Comparison of ENCODE assay signal across 17 cellular contexts in the genomic region with DNA sequence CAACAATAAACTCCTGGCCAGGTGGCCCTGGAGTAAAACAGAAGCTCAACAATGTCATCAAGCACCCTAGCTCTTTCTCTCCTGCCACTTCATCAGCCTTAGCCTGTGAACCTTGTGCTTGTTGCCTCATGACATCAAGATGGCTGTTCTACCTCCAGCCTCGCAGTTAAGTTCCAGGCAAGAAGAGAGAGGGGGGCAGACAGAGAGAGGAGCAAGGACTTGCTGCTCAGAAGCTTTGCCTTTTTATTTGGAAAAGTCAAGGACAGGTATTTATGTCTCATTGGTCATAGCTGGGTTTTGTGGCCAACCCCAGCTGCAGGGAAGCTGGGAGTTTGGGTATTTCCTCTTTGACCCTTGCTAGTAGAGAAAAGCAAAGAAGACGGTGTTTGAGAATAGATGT.
DNase-seq lines count a peak whose midpoint lies in the region; ATAC-seq and TF ChIP-seq lines count a peak whose summit lies in the region.
"Had no signal": no experiment of that assay in that cellular context is flagged by ENCODE, and none has a peak within 500 bp of the region (broad histone marks: within the 10 kb centered on the region; RNA-seq: fewer than 3 reads in every experiment).

No MANE protein-coding gene starts in this region.

- POLR2A ChIA-PET in Panc1 (lab: Charles Lee): interaction anchor here (0.8 kb wide), 1 partner anchor 18 kb away, joined by 3 read pairs; no protein-coding TSS in a partner anchor

- DNase-seq in DMS53 treated with DMSO at 0.1 percent for 48 hours (lab: John Stamatoyannopoulos, UW; ENCODE audit: unreplicated experiment): peak; percentile 35
- DNase-seq in Panc1 (ENCODE audit: low read depth, low spot score): no peak
- DNase-seq in foreskin keratinocyte: no peak
- no peak for DNase-seq in glomerular visceral epithelial cell (ENCODE audit: extremely low spot score)
- no peak for DNase-seq in hypothalamus (lab: John Stamatoyannopoulos, UW)
- no peak for DNase-seq in NCI-H146 treated with DMSO at 0.1 percent for 48 hours (lab: John Stamatoyannopoulos, UW; ENCODE audit: unreplicated experiment)
- DNase-seq: C1 segment of cervical spinal cord; Calu3; CD4-positive, alpha-beta memory T cell; COR-L47; DMS79; EL; GDM1; GM23248; H9 had no signal

- H3K9me3 ChIP-seq in Panc1 (ENCODE audit: control insufficient read depth, insufficient read depth, low read depth, low read length): no peaks in the 10 kb centered on the region; the same call in 1 of the 2 replicates

- H3K4me3 ChIP-seq in Panc1 (ENCODE audit: low read depth in 2 of 2, low read length in 2 of 2): no peak overlapping the region
- H3K4me3 ChIP-seq: GM12878, GM23248 had no signal

- CTCF ChIA-PET in Panc1 (lab: Charles Lee): no interaction called here

- intact Hi-C loops in Panc1 (cut with micrococcal nuclease; ENCODE audit: unreplicated experiment): no loop called here

- H3K4me1 ChIP-seq in Panc1 (ENCODE audit: control insufficient read depth, insufficient read depth, low read length): peaks cover 10% of the 10 kb centered on the region
- peaks cover 24% of the 10 kb centered on the region for H3K4me1 ChIP-seq in foreskin keratinocyte

- H3K27me3 ChIP-seq in Panc1 (ENCODE audit: control insufficient read depth, insufficient read depth, low read length) (no peaks in the 10 kb centered on the region), foreskin keratinocyte (no peaks in the 10 kb centered on the region)

- no peaks in the 10 kb centered on the region for H3K36me3 ChIP-seq in Panc1 (ENCODE audit: control insufficient read depth, insufficient read depth, low read length)

- ATAC-seq in Panc1 (no peak), foreskin keratinocyte (no peak)
- ATAC-seq: GM12878, HCT116 had no signal

- in situ Hi-C loops in Panc1 (cut with HindIII; ENCODE audit: low pct_unique_long_range_greater_than_20kb, low sequenced_read_pairs): no loop called here

- TF ChIP-seq CTCF in Panc1 (IDR thresholded peaks at IDR 0.05): no peak
- TF ChIP-seq CTCF in foreskin keratinocyte (conservative IDR thresholded peaks at IDR 0.05): no peak

- H3K27ac ChIP-seq in Panc1 (ENCODE audit: low read length) (peak overlapping the region; percentile 87; the same call in 1 of the 2 replicates), foreskin keratinocyte (peak overlapping the region; percentile 99)
- H3K27ac ChIP-seq: GM23248 had no signal

- no TSS peak for BruUV-seq in Panc1 (replicated peaks; lab: Mats Ljungman, UMichigan)
